Comparison of ENCODE assay signal across 13 cellular contexts in the genomic region with DNA sequence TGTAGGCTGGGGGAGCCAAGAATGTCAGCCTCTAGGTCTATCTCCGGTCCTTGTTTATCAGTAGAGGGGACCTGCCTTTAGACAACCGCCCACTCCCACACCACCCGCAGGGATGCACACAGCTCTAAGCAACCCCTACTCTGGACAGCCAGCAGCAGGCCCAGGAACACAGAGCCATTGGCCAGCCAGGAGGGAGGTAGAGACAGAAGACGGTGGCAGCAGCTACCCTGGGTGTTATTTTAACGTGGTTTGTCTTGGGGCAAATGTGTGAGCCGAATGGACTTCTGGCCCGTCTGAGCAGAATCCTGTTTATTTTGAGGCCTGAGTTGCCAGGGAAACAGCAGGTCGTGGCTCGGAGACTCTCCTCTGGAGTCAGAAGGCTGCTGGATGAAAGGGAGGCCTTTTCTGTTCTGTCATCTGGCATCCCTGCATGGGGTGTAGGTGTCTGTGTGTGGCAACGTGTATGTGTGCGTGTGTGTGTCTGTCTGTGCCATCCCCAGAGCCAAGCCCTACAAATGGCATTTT. TPM values are rescaled to one million over a fixed set of nuclear protein-coding genes. Genes with fewer than 3 reads are reported as not detected.
A peak's percentile ranks its signal among the peaks of the same experiment; 100 is the strongest.
DNase-seq lines count a peak whose midpoint lies in the region; FAIRE-seq and TF ChIP-seq lines count a peak whose summit lies in the region.
"Had no signal": no experiment of that assay in that cellular context is flagged by ENCODE, and none has a peak within 500 bp of the region (broad histone marks: within the 10 kb centered on the region; RNA-seq: fewer than 3 reads in every experiment).

No MANE protein-coding gene starts in this region.

- peak overlapping the region; percentile 27 for H3K4me3 Mint-ChIP-seq in astrocyte (ENCODE audit: unreplicated experiment)
- H3K4me3 Mint-ChIP-seq in osteocyte (ENCODE audit: unreplicated experiment) = no peak overlapping the region
- H3K4me3 Mint-ChIP-seq: B cell had no signal

- H3K4me1 Mint-ChIP-seq in astrocyte (ENCODE audit: low read depth, unreplicated experiment) = peaks cover 25% of the 10 kb centered on the region
- peaks cover 29% of the 10 kb centered on the region for H3K4me1 Mint-ChIP-seq in osteocyte (ENCODE audit: unreplicated experiment)
- H3K4me1 Mint-ChIP-seq: B cell had no signal

- H3K27me3 Mint-ChIP-seq in astrocyte (ENCODE audit: low read depth, unreplicated experiment) = no peaks in the 10 kb centered on the region
- H3K27me3 Mint-ChIP-seq in osteocyte (ENCODE audit: unreplicated experiment) = peaks cover 10% of the 10 kb centered on the region

- H3K4me1 ChIP-seq in astrocyte (ENCODE audit: insufficient read depth, low read length) (peaks cover 28% of the 10 kb centered on the region), left ventricle myocardium inferior (peaks cover 75% of the 10 kb centered on the region)

- peak overlapping the region; percentile 15 for H3K9ac ChIP-seq in astrocyte (ENCODE audit: low read length)

- TF ChIP-seq CTCF in astrocyte (IDR thresholded peaks at IDR 0.05; ENCODE audit: insufficient read depth, low read depth, low read length) = no peak
- no peak for TF ChIP-seq CTCF in left ventricle myocardium inferior (IDR thresholded peaks at IDR 0.05; ENCODE audit: borderline replicate concordance)
- TF ChIP-seq CTCF in osteocyte (IDR thresholded peaks at IDR 0.05) = no peak

- H3K79me2 ChIP-seq in astrocyte (ENCODE audit: insufficient read depth, low read length) = no peaks in the 10 kb centered on the region

- FAIRE-seq in astrocyte (lab: Jason Lieb, UNC) = no peak

- H3K27me3 ChIP-seq in astrocyte (ENCODE audit: insufficient read depth, low read length) = no peaks in the 10 kb centered on the region
- H3K27me3 ChIP-seq in left ventricle myocardium inferior (ENCODE audit: low read depth) = no peaks in the 10 kb centered on the region
- H3K27me3 ChIP-seq: cardiac muscle cell had no signal

- peak overlapping the region; percentile 33 for H2AFZ ChIP-seq in astrocyte (ENCODE audit: low read depth, low read length)

- H4K20me1 ChIP-seq in astrocyte (ENCODE audit: insufficient read depth, low read length) = no peaks in the 10 kb centered on the region

- peak in 9 of 14 donors; percentile 38 to 74 (median 68) for DNase-seq in C1 segment of cervical spinal cord (lab: John Stamatoyannopoulos, UW)
- DNase-seq in astrocyte (ENCODE audit: low read depth) = peak; percentile 43
- DNase-seq in left ventricle myocardium inferior = no peak
- no peak for DNase-seq in osteocyte (ENCODE audit: extremely low spot score, unreplicated experiment)
- no peak for DNase-seq in NCI-H82 (lab: John Stamatoyannopoulos, UW)
- DNase-seq in ureter (ENCODE audit: low spot score) = no peak
- DNase-seq in UCSD-AML1 (lab: John Stamatoyannopoulos, UW; ENCODE audit: unreplicated experiment) = no peak
- DNase-seq in stimulated activated CD4-positive, alpha-beta T cell treated with anti-CD3 and anti-CD28 coated beads, Interleukin-12 subunit alpha, Interleukin-12 subunit beta, amount 100 ng/mL, for 4 hours = no peak
- DNase-seq: activated CD8-positive, alpha-beta memory T cell treated with anti-CD3 and anti-CD28 coated beads, Interleukin-2, amount 50 U/mL, for 48 hours; NK-92 treated with Interleukin-12 subunit alpha and Interleukin-12 subunit beta, amount 100 ng/mL, for 24 hours; stimulated activated CD4-positive, alpha-beta T cell treated with anti-CD3 and anti-CD28 coated beads, Interleukin-1b, Interleukin-23, amount 100 ng/mL, for 48 hours had no signal

- no peaks in the 10 kb centered on the region for H3K36me3 Mint-ChIP-seq in astrocyte (ENCODE audit: low read depth, unreplicated experiment)
- no peaks in the 10 kb centered on the region for H3K36me3 Mint-ChIP-seq in osteocyte (ENCODE audit: unreplicated experiment)

- H3K4me2 ChIP-seq in astrocyte (ENCODE audit: low read length) = peak overlapping the region; percentile 74

- peak overlapping the region; percentile 76 for H3K27ac Mint-ChIP-seq in astrocyte (ENCODE audit: unreplicated experiment)
- peak overlapping the region; percentile 87 for H3K27ac Mint-ChIP-seq in osteocyte (ENCODE audit: unreplicated experiment)
- H3K27ac Mint-ChIP-seq: B cell had no signal

- intact Hi-C loops in left ventricle myocardium inferior (cut with micrococcal nuclease) = no loop called here

- H3K9me3 Mint-ChIP-seq in astrocyte (ENCODE audit: unreplicated experiment) (no peaks in the 10 kb centered on the region), osteocyte (ENCODE audit: unreplicated experiment) (no peaks in the 10 kb centered on the region)

- no peaks in the 10 kb centered on the region for H3K9me3 ChIP-seq in astrocyte (ENCODE audit: insufficient read depth, low read depth, low read length)
- H3K9me3 ChIP-seq in left ventricle myocardium inferior (replicated peaks) = no peaks in the 10 kb centered on the region

- H3K27ac ChIP-seq in astrocyte (ENCODE audit: low read depth, low read length) = no peak overlapping the region
- peak overlapping the region; percentile 85 for H3K27ac ChIP-seq in left ventricle myocardium inferior (replicated peaks)

- no peak overlapping the region for H3K4me3 ChIP-seq in astrocyte (ENCODE audit: insufficient read depth, low read depth, low read length)
- peak overlapping the region; percentile 43 for H3K4me3 ChIP-seq in left ventricle myocardium inferior
- H3K4me3 ChIP-seq: cardiac muscle cell had no signal

- H3K36me3 ChIP-seq in astrocyte (ENCODE audit: insufficient read depth, low read length) (no peaks in the 10 kb centered on the region), left ventricle myocardium inferior (no peaks in the 10 kb centered on the region)
- H3K36me3 ChIP-seq: cardiac muscle cell had no signal

RNA-seq across cellular contexts. Expression of gene FGF1, which starts 0.4 kb away (rescaled TPM):
- total RNA-seq in astrocyte (42.2 and 70.9 TPM in 2 replicates), left ventricle myocardium inferior (59.9 TPM), osteocyte (0.73 and 1.5 TPM in 2 replicates), ureter (not detected)
- total RNA-seq: B cell, cardiac muscle cell had no signal

Comparison
In these comparisons a context has a peak if more than half of its experiments do, and no peak if none do; other contexts are left out.
1. DNase-seq: peak in C1 segment of cervical spinal cord (9 of 14) and astrocyte (single experiment); none in left ventricle myocardium inferior (single experiment), osteocyte (single experiment), NCI-H82 (single experiment), ureter (single experiment), UCSD-AML1 (single experiment) and stimulated activated CD4-positive, alpha-beta T cell treated with anti-CD3 and anti-CD28 coated beads, Interleukin-12 subunit alpha, Interleukin-12 subunit beta, amount 100 ng/mL, for 4 hours (single experiment).
2. RNA of gene FGF1, which starts 0.4 kb away (total RNA-seq): 42.2 to 70.9 TPM in astrocyte and 59.9 TPM in left ventricle myocardium inferior (single experiment); 0.73 to 1.5 TPM in osteocyte and not detected in ureter (single experiment); every median in the first group is over 10 times any median in the second.